ENCODE assay signal across 1 cellular context in genomic region chr20:34580588-34580940, GRCh38.
TF ChIP-seq lines count a peak whose summit lies in the region.

No MANE protein-coding gene starts in this region.

TF ChIP-seq in WTC11, 78 proteins besides CTCF, POLR2A, EP300 and RAD21 (continued from another document):
- no peak for TF ChIP-seq PRDM15 (CRISPR knock-in tag; IDR thresholded peaks at IDR 0.05)
- no peak for TF ChIP-seq FOXP4 (CRISPR knock-in tag; IDR thresholded peaks at IDR 0.05)
- no peak for TF ChIP-seq FOXJ3 (CRISPR knock-in tag; IDR thresholded peaks at IDR 0.05; ENCODE audit: borderline replicate concordance)
- TF ChIP-seq TEAD1 (CRISPR knock-in tag; IDR thresholded peaks at IDR 0.05) = no peak
- no peak for TF ChIP-seq CREM (CRISPR knock-in tag; IDR thresholded peaks at IDR 0.05)
- no peak for TF ChIP-seq NFE2L1 (CRISPR knock-in tag; IDR thresholded peaks at IDR 0.05)
- TF ChIP-seq IRF1 (CRISPR knock-in tag; IDR thresholded peaks at IDR 0.05) = no peak
- TF ChIP-seq GRHL2 (CRISPR knock-in tag; IDR thresholded peaks at IDR 0.05; ENCODE audit: insufficient replicate concordance, severe bottlenecking) = no peak
- no peak for TF ChIP-seq PRRX2 (CRISPR knock-in tag; IDR thresholded peaks at IDR 0.05)
- no peak for TF ChIP-seq TEAD4 (CRISPR knock-in tag; IDR thresholded peaks at IDR 0.05)
- no peak for TF ChIP-seq NFATC4 (CRISPR knock-in tag; IDR thresholded peaks at IDR 0.05)
- TF ChIP-seq ZNF512 (CRISPR knock-in tag; IDR thresholded peaks at IDR 0.05; ENCODE audit: borderline replicate concordance) = no peak
